In the genomic region with DNA sequence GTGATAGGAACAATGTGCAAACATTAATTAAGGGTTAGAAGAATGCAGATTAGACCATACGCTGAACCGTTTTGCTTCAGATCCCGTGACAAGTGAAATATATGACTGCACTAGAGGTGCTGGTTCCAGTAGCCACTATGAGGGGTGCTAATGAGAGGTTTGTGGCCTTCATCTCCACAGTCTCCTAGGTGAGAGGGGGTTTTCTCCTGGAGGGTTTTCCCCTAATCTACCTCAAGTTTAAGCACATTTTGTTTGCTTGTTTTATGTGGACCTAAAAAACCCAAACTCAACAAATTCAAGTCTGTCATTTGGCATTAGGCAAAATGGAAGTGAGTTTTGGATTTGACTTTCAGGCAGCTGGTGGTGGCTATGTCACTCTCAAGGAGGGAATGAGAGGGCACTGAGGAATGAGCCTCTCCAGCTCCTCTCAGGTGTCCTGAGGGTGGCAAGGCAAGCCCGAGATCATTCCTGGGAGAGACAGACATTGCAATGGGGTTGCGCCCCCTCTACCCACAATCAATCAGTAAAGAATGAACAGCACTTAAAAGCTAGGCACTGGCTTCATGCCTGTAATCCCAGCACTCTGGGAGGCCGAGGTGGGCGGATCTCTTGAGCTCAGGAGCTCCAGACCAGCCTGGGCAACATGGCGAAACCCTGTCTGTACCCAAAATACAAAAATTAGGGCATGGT, we compare ENCODE assay signal across 12 cellular contexts. TPM values are rescaled to one million over a fixed set of nuclear protein-coding genes. Genes with fewer than 3 reads are reported as not detected.
DNase-seq lines count a peak whose midpoint lies in the region; ATAC-seq and TF ChIP-seq lines count a peak whose summit lies in the region.
"Had no signal": no experiment of that assay in that cellular context is flagged by ENCODE, and none has a peak within 500 bp of the region (broad histone marks: within the 10 kb centered on the region; RNA-seq: fewer than 3 reads in every experiment).

No MANE protein-coding gene starts in this region.

- peaks cover 30% of the 10 kb centered on the region for H3K27me3 Mint-ChIP-seq in CD4-positive, CD25-positive, alpha-beta regulatory T cell
- H3K27me3 Mint-ChIP-seq in activated CD8-positive, alpha-beta memory T cell treated with anti-CD3 and anti-CD28 coated beads, Interleukin-2, amount 10 ng/mL, durations not matched to agents 7 days and 5 days = peaks cover 13% of the 10 kb centered on the region

- peaks cover 4% of the 10 kb centered on the region for H3K27me3 ChIP-seq in CD4-positive, CD25-positive, alpha-beta regulatory T cell (ENCODE audit: control insufficient read depth, insufficient read depth, low read length)
- no peaks in the 10 kb centered on the region for H3K27me3 ChIP-seq in rectal smooth muscle tissue (ENCODE audit: control insufficient read depth, insufficient read depth, low read length)

- H3K9me3 ChIP-seq in CD4-positive, CD25-positive, alpha-beta regulatory T cell (ENCODE audit: control insufficient read depth in 2 of 2, low read length in 2 of 2) = no peaks in the 10 kb centered on the region
- no peaks in the 10 kb centered on the region for H3K9me3 ChIP-seq in KOPT-K1 (ENCODE audit: insufficient read depth, low read length, poor library complexity, severe bottlenecking)

- no peaks in the 10 kb centered on the region for H3K36me3 ChIP-seq in CD4-positive, CD25-positive, alpha-beta regulatory T cell (ENCODE audit: control insufficient read depth, insufficient read depth, low read length)
- H3K36me3 ChIP-seq in KOPT-K1 (ENCODE audit: insufficient read depth, low read length) (no peaks in the 10 kb centered on the region), rectal smooth muscle tissue (ENCODE audit: control insufficient read depth, insufficient read depth, low read length) (no peaks in the 10 kb centered on the region)

- H3K4me3 ChIP-seq in CD4-positive, CD25-positive, alpha-beta regulatory T cell (ENCODE audit: low read depth, low read length) = peak overlapping the region; percentile 87
- H3K4me3 ChIP-seq in coronary artery = no peak overlapping the region
- no peak overlapping the region for H3K4me3 ChIP-seq in rectal smooth muscle tissue (ENCODE audit: low read length)

- H3K36me3 Mint-ChIP-seq in CD4-positive, CD25-positive, alpha-beta regulatory T cell = no peaks in the 10 kb centered on the region
- H3K36me3 Mint-ChIP-seq in activated CD8-positive, alpha-beta memory T cell treated with anti-CD3 and anti-CD28 coated beads, Interleukin-2, amount 10 ng/mL, durations not matched to agents 7 days and 5 days = no peaks in the 10 kb centered on the region

- CTCF ChIA-PET in activated CD8-positive, alpha-beta memory T cell treated with anti-CD3 and anti-CD28 coated beads, Interleukin-2, amount 10 ng/mL, durations not matched to agents 7 days and 5 days (lab: Charles Lee) = interaction anchor here (0.7 to 17.2 kb wide), 15 partner anchors 11 to 412 kb away, joined by 3 to 258 read pairs (median 4); no protein-coding TSS in a partner anchor

- peaks cover 12% of the 10 kb centered on the region for H3K4me1 ChIP-seq in CD4-positive, CD25-positive, alpha-beta regulatory T cell (ENCODE audit: control insufficient read depth, insufficient read depth, low read length, poor library complexity, severe bottlenecking)
- H3K4me1 ChIP-seq in rectal smooth muscle tissue (ENCODE audit: control insufficient read depth, insufficient read depth, low read length) = peaks cover 3% of the 10 kb centered on the region

- no peak overlapping the region for H3K4me3 Mint-ChIP-seq in CD4-positive, CD25-positive, alpha-beta regulatory T cell
- no peak overlapping the region for H3K4me3 Mint-ChIP-seq in activated CD8-positive, alpha-beta memory T cell treated with anti-CD3 and anti-CD28 coated beads, Interleukin-2, amount 10 ng/mL, durations not matched to agents 7 days and 5 days

- H3K9me3 Mint-ChIP-seq in CD4-positive, CD25-positive, alpha-beta regulatory T cell = peaks cover 0 to 10% (median 0%) of the 10 kb centered on the region in 7 donors
- H3K9me3 Mint-ChIP-seq in activated CD8-positive, alpha-beta memory T cell treated with anti-CD3 and anti-CD28 coated beads, Interleukin-2, amount 10 ng/mL, durations not matched to agents 7 days and 5 days (ENCODE audit: low read depth) = no peaks in the 10 kb centered on the region

- H3K27ac ChIP-seq in CD4-positive, CD25-positive, alpha-beta regulatory T cell (ENCODE audit: insufficient read depth, low read length, poor library complexity, severe bottlenecking) = peak overlapping the region; percentile 94
- H3K27ac ChIP-seq in KOPT-K1 (ENCODE audit: low read depth, low read length, poor library complexity, severe bottlenecking) = peak overlapping the region; percentile 69
- peak overlapping the region; percentile 91 to 95 for H3K27ac ChIP-seq in coronary artery
- H3K27ac ChIP-seq in rectal smooth muscle tissue (ENCODE audit: low read depth, low read length) = peak overlapping the region; percentile 97

- no peak for TF ChIP-seq CTCF in coronary artery (IDR thresholded peaks at IDR 0.05)

- DNase-seq in CD4-positive, CD25-positive, alpha-beta regulatory T cell = no peak
- DNase-seq in coronary artery (ENCODE audit: low spot score) (no peak), inferior parietal cortex (ENCODE audit: extremely low spot score) (no peak)
- no peak for DNase-seq in activated CD8-positive, alpha-beta memory T cell treated with anti-CD3 and anti-CD28 coated beads, Interleukin-2, amount 10 ng/mL, durations not matched to agents 7 days and 5 days

- peaks cover 5 to 24% (median 10%) of the 10 kb centered on the region in 4 donors for H3K4me1 Mint-ChIP-seq in CD4-positive, CD25-positive, alpha-beta regulatory T cell
- H3K4me1 Mint-ChIP-seq in activated CD8-positive, alpha-beta memory T cell treated with anti-CD3 and anti-CD28 coated beads, Interleukin-2, amount 10 ng/mL, durations not matched to agents 7 days and 5 days = peaks cover 15% of the 10 kb centered on the region

- no peak overlapping the region for H3K9ac ChIP-seq in rectal smooth muscle tissue (ENCODE audit: low read length)

- H3K27ac Mint-ChIP-seq in CD4-positive, CD25-positive, alpha-beta regulatory T cell = peak overlapping the region in 1 of 3 donors; percentile 15
- H3K27ac Mint-ChIP-seq in activated CD8-positive, alpha-beta memory T cell treated with anti-CD3 and anti-CD28 coated beads, Interleukin-2, amount 10 ng/mL, durations not matched to agents 7 days and 5 days = no peak overlapping the region

- ATAC-seq in CD4-positive, CD25-positive, alpha-beta regulatory T cell (ENCODE audit: low read depth in 2 of 2) = no peak
- no peak for ATAC-seq in activated CD8-positive, alpha-beta memory T cell treated with anti-CD3 and anti-CD28 coated beads, Interleukin-2, amount 10 ng/mL, durations not matched to agents 7 days and 5 days
- ATAC-seq in HG03442 (IDR thresholded peaks at IDR 0.05; ENCODE audit: unreplicated experiment) (no peak), GM21390 (IDR thresholded peaks at IDR 0.05; ENCODE audit: unreplicated experiment) (no peak)

RNA-seq across cellular contexts. Expression of gene SHF, which starts 13.9 kb away (rescaled TPM):
- 3.3 TPM for total RNA-seq in CD4-positive, CD25-positive, alpha-beta regulatory T cell
- polyA plus RNA-seq in CD4-positive, CD25-positive, alpha-beta regulatory T cell = 1 to 10 TPM in 2 of 4 donors, under 1 TPM in 2; 0.87 to 2.2 (median 1.3) TPM
- total RNA-seq in activated CD8-positive, alpha-beta memory T cell treated with anti-CD3 and anti-CD28 coated beads, Interleukin-2, amount 10 ng/mL, durations not matched to agents 7 days and 5 days = 1 to 10 TPM; 2.2 to 4.5 TPM

RNA-seq across cellular contexts. Expression of gene SLC28A2, which starts 50.3 kb away (rescaled TPM):
- total RNA-seq in CD4-positive, CD25-positive, alpha-beta regulatory T cell = not detected
- polyA plus RNA-seq in CD4-positive, CD25-positive, alpha-beta regulatory T cell = not detected
- total RNA-seq in activated CD8-positive, alpha-beta memory T cell treated with anti-CD3 and anti-CD28 coated beads, Interleukin-2, amount 10 ng/mL, durations not matched to agents 7 days and 5 days = not detected
- total RNA-seq: cerebellum, fibroblast of villous mesenchyme, HT-29, SK-MEL-5 had no signal
